Comparison of ENCODE assay signal across 8 cellular contexts in genomic region chr3:46442591-46443530, GRCh38.
A peak's percentile ranks its signal among the peaks of the same experiment; 100 is the strongest.
DNase-seq lines count a peak whose midpoint lies in the region; ATAC-seq and FAIRE-seq lines count a peak whose summit lies in the region.

No MANE protein-coding gene starts in this region.

- DNase-seq in GM18507 (ENCODE audit: extremely low spot score, insufficient read length, low read depth) (no peak), NCI-H2029 (lab: John Stamatoyannopoulos, UW) (peak; percentile 88), astrocyte of the hippocampus (ENCODE audit: low read depth, low spot score) (peak; percentile 53), midbrain (lab: John Stamatoyannopoulos, UW) (peak; percentile 78), NCI-H146 treated with DMSO at 0.1 percent for 48 hours (lab: John Stamatoyannopoulos, UW; ENCODE audit: unreplicated experiment) (no peak)
- no peak for DNase-seq in activated naive CD4-positive, alpha-beta T cell treated with anti-CD3 and anti-CD28 coated beads, Interleukin-2, amount 50 U/mL, for 16 hours

- peak; percentile 56 for FAIRE-seq in GM18507 (lab: Jason Lieb, UNC)

- ATAC-seq in HG03469 (IDR thresholded peaks at IDR 0.05; ENCODE audit: unreplicated experiment) (no peak), HG03457 (IDR thresholded peaks at IDR 0.05; ENCODE audit: unreplicated experiment) (no peak)

Comparison
In these comparisons a context has a peak if more than half of its experiments do, and no peak if none do; other contexts are left out.
1. DNase-seq: peak in NCI-H2029 (single experiment), astrocyte of the hippocampus (single experiment) and midbrain (single experiment); none in GM18507 (single experiment), NCI-H146 treated with DMSO at 0.1 percent for 48 hours (single experiment) and activated naive CD4-positive, alpha-beta T cell treated with anti-CD3 and anti-CD28 coated beads, Interleukin-2, amount 50 U/mL, for 16 hours (single experiment).